Comparison of ENCODE assay signal across 9 cellular contexts in the genomic region with DNA sequence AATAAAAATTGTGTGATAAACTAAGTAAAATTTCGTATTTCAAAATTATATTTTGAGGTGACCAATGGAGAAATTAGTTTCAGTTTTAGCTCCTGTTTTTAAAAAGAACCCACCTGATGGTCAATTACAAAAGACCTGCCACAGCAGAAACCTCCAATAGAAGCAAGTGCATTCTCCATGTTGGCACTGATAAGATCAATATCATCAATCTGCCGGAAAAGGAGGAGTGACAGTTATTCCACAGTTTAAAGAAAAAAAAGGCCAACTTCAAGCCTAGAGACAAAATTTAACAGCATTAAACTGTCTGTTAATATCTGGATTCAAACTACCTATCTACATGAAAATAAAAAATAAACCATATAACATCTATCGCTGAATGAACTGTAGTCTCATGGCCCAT.
"Had no signal": no experiment of that assay in that cellular context is flagged by ENCODE, and none has a peak within 500 bp of the region (broad histone marks: within the 10 kb centered on the region; RNA-seq: fewer than 3 reads in every experiment).

No MANE protein-coding gene starts in this region.

- H2AFZ ChIP-seq: GM23248 had no signal

- H3K4me3 ChIP-seq: GM23248 had no signal

- H3K27ac ChIP-seq: GM23248, KMS-11 had no signal

- DNase-seq: GM23248, H9, HCEC 1CT, IMR-90, KBM-7 had no signal

- H3K4me3 Mint-ChIP-seq: H9 had no signal

- H3K4me2 ChIP-seq: KMS-11 had no signal

- FAIRE-seq: H1, H54, HTR-8/SVneo had no signal
